In the genomic region with DNA sequence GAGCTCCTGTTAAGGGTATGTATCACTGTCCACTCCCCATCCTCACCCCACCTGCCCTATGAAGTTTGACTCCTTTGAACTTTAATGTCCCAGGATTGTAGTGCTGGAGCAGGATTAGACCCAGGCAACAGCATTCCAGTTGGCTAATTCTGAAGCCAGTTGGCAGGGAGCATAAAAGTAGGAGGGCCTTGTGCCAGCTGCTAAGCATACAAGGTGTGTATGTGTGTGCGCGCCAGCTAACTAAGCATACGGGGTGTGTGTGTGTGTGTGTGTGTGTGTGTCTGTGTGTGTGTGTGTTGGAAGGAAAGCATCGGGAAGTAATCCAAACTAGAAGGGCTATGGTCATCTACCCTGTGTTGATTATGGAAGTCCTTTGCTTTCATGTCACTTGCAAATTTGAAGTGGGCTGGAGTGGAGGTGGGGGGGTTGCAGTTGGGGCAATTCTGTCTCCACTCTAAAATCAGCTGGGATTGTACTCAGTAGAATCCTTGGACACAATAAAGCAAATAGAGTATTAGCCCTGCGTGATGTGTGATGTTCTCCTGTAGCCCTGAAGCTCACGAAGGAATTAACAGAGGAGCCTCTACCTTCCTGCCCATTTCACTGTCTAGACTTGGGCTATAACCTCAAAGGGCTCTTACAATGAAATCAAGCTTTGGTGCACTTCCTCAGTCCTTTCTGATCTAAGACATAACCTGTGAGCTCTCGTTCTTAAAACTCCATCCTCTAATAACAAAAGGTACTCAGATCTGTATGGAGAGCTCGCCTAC, we compare ENCODE assay signal across 10 cellular contexts. TPM values are rescaled to one million over a fixed set of nuclear protein-coding genes. Genes with fewer than 3 reads are reported as not detected.
DNase-seq lines count a peak whose midpoint lies in the region; ATAC-seq and TF ChIP-seq lines count a peak whose summit lies in the region.
"Had no signal": no experiment of that assay in that cellular context is flagged by ENCODE, and none has a peak within 500 bp of the region (broad histone marks: within the 10 kb centered on the region; RNA-seq: fewer than 3 reads in every experiment).

No MANE protein-coding gene starts in this region.

- H3K27me3 ChIP-seq in body of pancreas (no peaks in the 10 kb centered on the region), mesenchymal stem cell (ENCODE audit: control insufficient read depth in 1 of 2, insufficient read depth in 1 of 2, low read length in 2 of 2) (no peaks in the 10 kb centered on the region)

- H3K27ac ChIP-seq in 22Rv1 (peak overlapping the region; percentile 51), body of pancreas (no peak overlapping the region), mesenchymal stem cell (ENCODE audit: low read length, poor library complexity, severe bottlenecking) (no peak overlapping the region)

- H2BK15ac ChIP-seq in mesenchymal stem cell (ENCODE audit: low read depth, poor library complexity, severe bottlenecking): no peak overlapping the region

- 28 to 46% methylated on average over 8 of the region's 8 CpGs for WGBS in body of pancreas, 2 donors
- WGBS in mesenchymal stem cell: 95% methylated on average over 8 of the region's 8 CpGs

- H3K18ac ChIP-seq in mesenchymal stem cell (ENCODE audit: low read depth in 1 of 2, low read length in 2 of 2): no peak overlapping the region

- H3K9ac ChIP-seq in mesenchymal stem cell (ENCODE audit: low read length): no peak overlapping the region

- H3K4me1 ChIP-seq in body of pancreas (peaks cover 12% of the 10 kb centered on the region), mesenchymal stem cell (ENCODE audit: control insufficient read depth, insufficient read depth, low read depth, low read length) (peaks cover 6% of the 10 kb centered on the region)

- intact Hi-C loops in body of pancreas (cut with DNase I): no loop called here

- H2AFZ ChIP-seq in mesenchymal stem cell (ENCODE audit: low read depth, low read length): no peak overlapping the region

- no peak overlapping the region for H3K4me2 ChIP-seq in mesenchymal stem cell (ENCODE audit: low read length, poor library complexity, severe bottlenecking)

- peaks cover 7 to 9% of the 10 kb centered on the region in 2 donors for H3K36me3 ChIP-seq in body of pancreas (replicated peaks in 1 of 2; ENCODE audit: insufficient read depth in 1 of 2, low read depth in 2 of 2)
- H3K36me3 ChIP-seq in mesenchymal stem cell (ENCODE audit: control insufficient read depth in 1 of 2, insufficient read depth in 2 of 2, low read depth in 1 of 2, low read length in 2 of 2): peaks cover 13 to 43% of the 10 kb centered on the region in 2 experiments

- H3K9me3 ChIP-seq in body of pancreas (no peaks in the 10 kb centered on the region), mesenchymal stem cell (ENCODE audit: control insufficient read depth, low read length) (no peaks in the 10 kb centered on the region)

- DNase-seq in HT-29 (ENCODE audit: low spot score): peak; percentile 9
- DNase-seq in body of pancreas: peak; percentile 77 to 88 (median 87)
- DNase-seq in mesenchymal stem cell: peak; percentile 15
- DNase-seq in activated T-cell treated with anti-CD3 and anti-CD28 coated beads for 4 hours: no peak
- no peak for DNase-seq in dedifferentiated amniotic fluid mesenchymal stem cell (ENCODE audit: extremely low spot score)
- DNase-seq in GM10266 (ENCODE audit: extremely low spot score): no peak
- no peak for DNase-seq in GDM1 (lab: John Stamatoyannopoulos, UW)
- DNase-seq: activated T-cell treated with anti-CD3 and anti-CD28 coated beads, Interleukin-2, amount 50 U/mL, for 72 hours; cerebellar nuclear complex had no signal

- no peak overlapping the region for H3K4me3 ChIP-seq in body of pancreas
- H3K4me3 ChIP-seq in mesenchymal stem cell (ENCODE audit: insufficient read depth in 1 of 2, low read depth in 1 of 2, low read length in 2 of 2): no peak overlapping the region

- no peak overlapping the region for H2BK5ac ChIP-seq in mesenchymal stem cell (ENCODE audit: low read depth, low read length, poor library complexity, severe bottlenecking)

- no peak overlapping the region for H3K14ac ChIP-seq in mesenchymal stem cell (ENCODE audit: low read length in 2 of 2)

- TF ChIP-seq CTCF in 22Rv1 (IDR thresholded peaks at IDR 0.05) (no peak), body of pancreas (IDR thresholded peaks at IDR 0.05) (no peak), GM10266 (IDR thresholded peaks at IDR 0.05; ENCODE audit: control insufficient read depth, insufficient read depth, low read depth, missing control alignments) (no peak)

- no peak overlapping the region for H2AK5ac ChIP-seq in mesenchymal stem cell (ENCODE audit: low read length, severe bottlenecking)

- ATAC-seq in body of pancreas: peak; percentile 91

- H3K4ac ChIP-seq in mesenchymal stem cell (ENCODE audit: low read depth in 1 of 2, low read length in 2 of 2): no peak overlapping the region

- H2BK120ac ChIP-seq in mesenchymal stem cell (ENCODE audit: low read depth, low read length): no peak overlapping the region

- no peak for TF ChIP-seq POLR2A in body of pancreas (IDR thresholded peaks at IDR 0.05)

- no peak overlapping the region for H2BK12ac ChIP-seq in mesenchymal stem cell (ENCODE audit: low read length in 2 of 2)

- no peak overlapping the region for H3K23ac ChIP-seq in mesenchymal stem cell (ENCODE audit: low read length in 2 of 2)

- H4K8ac ChIP-seq in mesenchymal stem cell (ENCODE audit: low read length): no peak overlapping the region

- no peak overlapping the region for H4K91ac ChIP-seq in mesenchymal stem cell (ENCODE audit: low read length)

- peaks cover 6% of the 10 kb centered on the region for H3K79me1 ChIP-seq in mesenchymal stem cell (replicated peaks; ENCODE audit: low read length, poor library complexity, severe bottlenecking)

RNA-seq across cellular contexts. Expression of a gene that starts 26.9 kb away (rescaled TPM):
- total RNA-seq in HT-29 (2014; rRNA removed; shearing (Covaris generic)): 56.4 and 59.7 TPM in 2 replicates
- total RNA-seq in body of pancreas: 1 to 10 TPM; 5.9 to 8.3 TPM
- polyA plus RNA-seq in mesenchymal stem cell (2013, experiment 1 of 2): 97.7 TPM
- 98.7 TPM for polyA plus RNA-seq in mesenchymal stem cell (2013, experiment 2 of 2)

Comparison
In these comparisons a context has a peak if more than half of its experiments do, and no peak if none do; other contexts are left out.
1. DNase-seq: peak in HT-29 (single experiment), body of pancreas (4 of 4) and mesenchymal stem cell (single experiment); none in activated T-cell treated with anti-CD3 and anti-CD28 coated beads for 4 hours (single experiment), dedifferentiated amniotic fluid mesenchymal stem cell (single experiment), GM10266 (single experiment) and GDM1 (single experiment).